13 cellular contexts compared by ENCODE assay signal in the genomic region with DNA sequence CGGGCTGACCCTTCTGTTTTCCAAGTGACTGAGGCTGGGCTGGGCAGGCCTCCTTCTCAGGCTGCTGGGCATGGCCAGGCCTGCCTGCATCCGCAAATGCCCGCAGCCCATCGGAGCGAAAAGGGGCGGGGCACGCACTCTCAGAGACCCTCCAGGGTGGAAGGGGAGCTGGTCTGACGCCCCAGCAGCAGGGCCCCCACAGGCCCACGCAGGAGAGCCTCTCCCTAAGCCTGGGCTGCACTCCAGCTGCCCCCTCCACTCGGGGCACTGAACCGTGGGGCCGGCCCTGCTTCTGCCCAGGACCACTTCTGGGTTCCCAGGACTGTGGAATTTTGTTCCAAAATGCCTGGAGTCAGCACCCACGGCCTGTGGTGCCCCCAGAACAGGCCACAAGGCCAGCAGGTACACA. TPM values are rescaled to one million over a fixed set of nuclear protein-coding genes. Genes with fewer than 3 reads are reported as not detected.
DNase-seq lines count a peak whose midpoint lies in the region; ATAC-seq, FAIRE-seq and TF ChIP-seq lines count a peak whose summit lies in the region.
"Had no signal": no experiment of that assay in that cellular context is flagged by ENCODE, and none has a peak within 500 bp of the region (broad histone marks: within the 10 kb centered on the region; RNA-seq: fewer than 3 reads in every experiment).

No MANE protein-coding gene starts in this region.

- dilution Hi-C loops in keratinocyte (cut with MboI; ENCODE audit: extremely low pct_ligation_motif_present, low sequenced_read_pairs), result no loop called here

- no peak for TF ChIP-seq POLR2A in uterus (IDR thresholded peaks at IDR 0.05)

- H3K27ac ChIP-seq in RWPE2 (ENCODE audit: poor library complexity, severe bottlenecking) (peak overlapping the region; percentile 94), keratinocyte (ENCODE audit: control insufficient read depth, insufficient read depth, low read length) (peak overlapping the region; percentile 67), rectal smooth muscle tissue (ENCODE audit: low read depth, low read length) (no peak overlapping the region), uterus (no peak overlapping the region)
- H3K27ac ChIP-seq: heart right ventricle had no signal

- FAIRE-seq in keratinocyte (lab: Jason Lieb, UNC), result no peak
- FAIRE-seq: urothelium cell line had no signal

- peak overlapping the region; percentile 14 for H2AFZ ChIP-seq in keratinocyte (ENCODE audit: control insufficient read depth, low read length)

- H3K36me3 ChIP-seq in RWPE2 (ENCODE audit: low read depth) (peaks cover 5% of the 10 kb centered on the region; the same call in 1 of the 2 replicates), keratinocyte (ENCODE audit: control insufficient read depth in 2 of 2, extremely low read depth in 1 of 2, insufficient read depth in 2 of 2, low read length in 2 of 2) (no peaks in the 10 kb centered on the region), rectal smooth muscle tissue (ENCODE audit: control insufficient read depth, insufficient read depth, low read length) (no peaks in the 10 kb centered on the region), uterus (no peaks in the 10 kb centered on the region)
- H3K36me3 ChIP-seq: heart right ventricle had no signal

- H4K20me1 ChIP-seq in keratinocyte (ENCODE audit: control insufficient read depth, extremely low read depth, insufficient read depth, low read length), result no peaks in the 10 kb centered on the region

- H3K9me1 ChIP-seq in keratinocyte (ENCODE audit: control insufficient read depth, extremely low read depth, insufficient read depth, low read length), result no peaks in the 10 kb centered on the region

- H3K4me3 ChIP-seq in RWPE2 (ENCODE audit: severe bottlenecking) (peak overlapping the region; percentile 9), keratinocyte (ENCODE audit: control insufficient read depth in 2 of 3, extremely low read depth in 1 of 3, insufficient read depth in 2 of 3, low read depth in 1 of 3, low read length in 3 of 3) (peak overlapping the region; percentile 6 to 23 (median 17)), rectal smooth muscle tissue (ENCODE audit: low read length) (peak overlapping the region; percentile 47), uterus (no peak overlapping the region)
- H3K4me3 ChIP-seq: heart right ventricle had no signal

- DNase-seq in COLO668 (lab: John Stamatoyannopoulos, UW; ENCODE audit: unreplicated experiment) (peak; percentile 54), RWPE2 (ENCODE audit: low spot score) (peak; percentile 70), keratinocyte (ENCODE audit: low read depth, low spot score) (no peak), uterus (no peak), NCI-H345 (lab: John Stamatoyannopoulos, UW) (no peak), AG08395 (ENCODE audit: low spot score) (no peak)
- no peak for DNase-seq in activated naive CD4-positive, alpha-beta T cell treated with Interleukin-2 at 50 U/mL for 16 hours

- H3K4me1 ChIP-seq in RWPE2 (ENCODE audit: insufficient read depth, poor library complexity, severe bottlenecking) (peaks cover 35% of the 10 kb centered on the region), keratinocyte (ENCODE audit: control insufficient read depth, extremely low read depth, insufficient read depth, low read length) (peaks cover 16% of the 10 kb centered on the region), rectal smooth muscle tissue (ENCODE audit: control insufficient read depth, insufficient read depth, low read length) (no peaks in the 10 kb centered on the region), uterus (no peaks in the 10 kb centered on the region)

- H3K79me2 ChIP-seq in keratinocyte (ENCODE audit: control insufficient read depth, insufficient read depth, low read length), result no peaks in the 10 kb centered on the region

- H3K4me2 ChIP-seq in keratinocyte (ENCODE audit: control insufficient read depth, extremely low read depth, insufficient read depth, low read depth, low read length), result peak overlapping the region; percentile 79

- peak; percentile 38 for ATAC-seq in RWPE2 (ENCODE audit: low read depth)

- H3K27me3 ChIP-seq in RWPE2 (ENCODE audit: insufficient read depth, poor library complexity, severe bottlenecking) (no peaks in the 10 kb centered on the region), keratinocyte (ENCODE audit: control insufficient read depth, extremely low read depth, insufficient read depth, low read length) (no peaks in the 10 kb centered on the region), rectal smooth muscle tissue (ENCODE audit: control insufficient read depth, insufficient read depth, low read length) (no peaks in the 10 kb centered on the region), uterus (no peaks in the 10 kb centered on the region)

- TF ChIP-seq CTCF in RWPE2 (IDR thresholded peaks at IDR 0.05; ENCODE audit: poor library complexity, severe bottlenecking) (no peak), keratinocyte (optimal IDR thresholded peaks at IDR 0.05 in 1 of 3, IDR thresholded peaks at IDR 0.05 in 1 of 3, conservative IDR thresholded peaks at IDR 0.05 in 1 of 3; ENCODE audit: extremely low read depth in 1 of 3, insufficient read depth in 2 of 3, low read length in 3 of 3) (no peak), uterus (IDR thresholded peaks at IDR 0.05) (no peak)

- intact Hi-C loops in uterus (cut with DNase I; ENCODE audit: low total_unique reads), result no loop called here

- peaks cover 3% of the 10 kb centered on the region for H3K9me3 ChIP-seq in RWPE2 (ENCODE audit: severe bottlenecking)
- no peaks in the 10 kb centered on the region for H3K9me3 ChIP-seq in keratinocyte (ENCODE audit: control insufficient read depth, low read depth, low read length)
- no peaks in the 10 kb centered on the region for H3K9me3 ChIP-seq in uterus

- H3K9ac ChIP-seq in keratinocyte (ENCODE audit: control insufficient read depth, extremely low read depth, insufficient read depth, low read length) (peak overlapping the region; percentile 60), rectal smooth muscle tissue (ENCODE audit: low read length) (no peak overlapping the region)

RNA-seq across cellular contexts. Expression of gene ADAP1, which starts 9.3 kb away (rescaled TPM):
- 4.3 to 6.2 TPM (median 5.5 TPM) in 3 replicates for polyA plus RNA-seq in keratinocyte
- 6.9 TPM for polyA plus RNA-seq in keratinocyte (2011; ENCODE audit: low read depth)
- 4.6 and 8.9 TPM in 2 replicates for polyA plus RNA-seq in keratinocyte (2011; cell fraction: cytosol; rRNA removed)
- 6.3 and 7.8 TPM in 2 replicates for polyA plus RNA-seq in keratinocyte (2011; cell fraction: nucleus; rRNA removed)
- polyA plus RNA-seq in keratinocyte (2012; ENCODE audit: low replicate concordance), result 4.8 and 11.4 TPM in 2 replicates
- polyA minus RNA-seq in keratinocyte, result 6.1 to 10.8 TPM (median 6.8 TPM) in 3 replicates
- polyA minus RNA-seq in keratinocyte (2011; cell fraction: cytosol; rRNA and poly(A)+ RNA removed), result 9.8 TPM
- polyA minus RNA-seq in keratinocyte (2011; cell fraction: nucleus; rRNA and poly(A)+ RNA removed), result 3.2 and 5.8 TPM in 2 replicates
- total RNA-seq in uterus, result 10 to 100 TPM in 2 of 4 donors, 1 to 10 TPM in 2; 3.2 to 17.4 (median 10.9) TPM

RNA-seq across cellular contexts. Expression of gene COX19, which starts 30.2 kb away (rescaled TPM):
- polyA plus RNA-seq in keratinocyte, result 4.7 to 6.3 TPM (median 6.2 TPM) in 3 replicates
- polyA plus RNA-seq in keratinocyte (2011; ENCODE audit: low read depth), result 4.8 TPM
- polyA plus RNA-seq in keratinocyte (2011; cell fraction: cytosol; rRNA removed), result 3.5 TPM in 2 replicates
- polyA plus RNA-seq in keratinocyte (2011; cell fraction: nucleus; rRNA removed), result 11.7 and 13.8 TPM in 2 replicates
- 5.4 and 6.2 TPM in 2 replicates for polyA plus RNA-seq in keratinocyte (2012; ENCODE audit: low replicate concordance)
- polyA minus RNA-seq in keratinocyte, result 4.0 to 5.1 TPM (median 4.3 TPM) in 3 replicates
- polyA minus RNA-seq in keratinocyte (2011; cell fraction: cytosol; rRNA and poly(A)+ RNA removed), result 0.58 TPM
- polyA minus RNA-seq in keratinocyte (2011; cell fraction: nucleus; rRNA and poly(A)+ RNA removed), result 3.2 and 5.5 TPM in 2 replicates
- total RNA-seq in uterus, result 10 to 100 TPM in 3 of 4 donors, 1 to 10 TPM in 1; 2.6 to 32.5 (median 20.1) TPM

RNA-seq across cellular contexts. Expression of gene CYP2W1, which starts 37.8 kb away (rescaled TPM):
- 0.05 to 0.58 TPM (median 0.09 TPM) in 3 replicates for polyA plus RNA-seq in keratinocyte
- not detected for polyA plus RNA-seq in keratinocyte (2011; ENCODE audit: low read depth)
- polyA plus RNA-seq in keratinocyte (2011; cell fraction: cytosol; rRNA removed), result 0.10 TPM in 1 of 2 replicates, not detected in the other
- 0.17 and 0.18 TPM in 2 replicates for polyA plus RNA-seq in keratinocyte (2011; cell fraction: nucleus; rRNA removed)
- polyA plus RNA-seq in keratinocyte (2012; ENCODE audit: low replicate concordance), result 0.41 TPM in 1 of 2 replicates, not detected in the other
- 0.20 TPM in 1 of 3 replicates, not detected in the others for polyA minus RNA-seq in keratinocyte
- not detected for polyA minus RNA-seq in keratinocyte (2011; cell fraction: cytosol; rRNA and poly(A)+ RNA removed)
- 0.31 TPM in 1 of 2 replicates, not detected in the other for polyA minus RNA-seq in keratinocyte (2011; cell fraction: nucleus; rRNA and poly(A)+ RNA removed)
- total RNA-seq in uterus, result 1 to 10 TPM in 1 of 4 donors, not detected in 3; 6.6 TPM
- total RNA-seq: heart right ventricle, LHCN-M2, RPMI7951, skeletal muscle tissue had no signal
- polyA plus RNA-seq: heart right ventricle had no signal

Comparison
In these comparisons a context has a peak if more than half of its experiments do, and no peak if none do; other contexts are left out.
1. DNase-seq: peak in COLO668 (single experiment) and RWPE2 (single experiment); none in keratinocyte (single experiment), uterus (0 of 2), NCI-H345 (single experiment), activated naive CD4-positive, alpha-beta T cell treated with Interleukin-2 at 50 U/mL for 16 hours (single experiment) and AG08395 (single experiment).
2. H3K27ac ChIP-seq: peak in RWPE2 (single experiment) and keratinocyte (single experiment); none in rectal smooth muscle tissue (single experiment) and uterus (0 of 2).
3. H3K4me3 ChIP-seq: peak in RWPE2 (single experiment), keratinocyte (3 of 3) and rectal smooth muscle tissue (single experiment); none in uterus (0 of 2).